ENCODE assay signal across 8 cellular contexts in genomic region chr1:118987431-118988185, GRCh38. TPM values are rescaled to one million over a fixed set of nuclear protein-coding genes. Genes with fewer than 3 reads are reported as not detected.
DNase-seq lines count a peak whose midpoint lies in the region; ATAC-seq and TF ChIP-seq lines count a peak whose summit lies in the region.

No MANE protein-coding gene starts in this region.

- no peak overlapping the region for H4K91ac ChIP-seq in H9 (ENCODE audit: insufficient read length, low read depth, low read length)

- H3K9me3 ChIP-seq in H9 (ENCODE audit: control insufficient read depth, low read depth, low read length) = no peaks in the 10 kb centered on the region

- no peak for ATAC-seq in naive B cell (ENCODE audit: low read depth in 2 of 2)

- H3K4me3 Mint-ChIP-seq in H9 (peak overlapping the region; percentile 46 to 85), naive B cell (peak overlapping the region; percentile 36 to 83 (median 72))
- peak overlapping the region; percentile 66 for H3K4me3 Mint-ChIP-seq in dendritic cell treated with granulocyte-macrophage colony-stimulating factor and Interleukin-4, amounts not matched to agents 40 ng/mL and 50 ng/mL, for 4 days

- intact Hi-C loops in dendritic cell treated with granulocyte-macrophage colony-stimulating factor and Interleukin-4, amounts not matched to agents 40 ng/mL and 50 ng/mL, for 4 days (cut with micrococcal nuclease) = no loop called here

- CTCF ChIA-PET in RWPE1 (lab: Yijun Ruan, JAX) = no interaction called here

- peaks cover 16% of the 10 kb centered on the region for H3K23me2 ChIP-seq in H9 (ENCODE audit: insufficient read length, low read depth, low read length, poor library complexity, severe bottlenecking)

- H3K9me3 Mint-ChIP-seq in H9 (peaks cover 2 to 13% of the 10 kb centered on the region in 2 experiments), naive B cell (peaks cover 0 to 61% (median 36%) of the 10 kb centered on the region in 7 donors)
- no peaks in the 10 kb centered on the region for H3K9me3 Mint-ChIP-seq in dendritic cell treated with granulocyte-macrophage colony-stimulating factor and Interleukin-4, amounts not matched to agents 40 ng/mL and 50 ng/mL, for 4 days

- POLR2A ChIA-PET in RWPE1 (lab: Yijun Ruan, JAX; ENCODE audit: low non-redundant PET) = no interaction called here

- H3K4me1 Mint-ChIP-seq in H9 = peaks cover 63 to 85% of the 10 kb centered on the region in 2 experiments
- H3K4me1 Mint-ChIP-seq in dendritic cell treated with granulocyte-macrophage colony-stimulating factor and Interleukin-4, amounts not matched to agents 40 ng/mL and 50 ng/mL, for 4 days (ENCODE audit: low read depth) = peaks cover 54% of the 10 kb centered on the region
- peaks cover 19 to 54% (median 54%) of the 10 kb centered on the region in 3 donors for H3K4me1 Mint-ChIP-seq in naive B cell

- H4K5ac ChIP-seq in H9 (ENCODE audit: insufficient read length, low read depth, low read length) = no peak overlapping the region

- H3K18ac ChIP-seq in H9 (ENCODE audit: insufficient read length, low read depth, low read length) = no peak overlapping the region

- no peak overlapping the region for H2AK5ac ChIP-seq in H9 (ENCODE audit: insufficient read length, low read length)

- H2BK12ac ChIP-seq in H9 (ENCODE audit: insufficient read length, low read depth, low read length) = no peak overlapping the region

- no CpG with 5 or more reads among the region's 67 CpGs for WGBS in H9 (ENCODE audit: extremely low coverage, insufficient read length, low lambda C conversion rate)

- H2BK120ac ChIP-seq in H9 (ENCODE audit: low read depth, low read length, poor library complexity, severe bottlenecking) = no peak overlapping the region

- H3K14ac ChIP-seq in H9 (ENCODE audit: insufficient read depth, low read length) = no peak overlapping the region; the same call in 1 of the 2 replicates

- no peaks in the 10 kb centered on the region for H3K79me1 ChIP-seq in H9 (ENCODE audit: insufficient read depth, low read depth, low read length, poor library complexity, severe bottlenecking)

- H3K9ac ChIP-seq in H9 (ENCODE audit: extremely low read depth, insufficient read length, low read length) = no peak overlapping the region

- no peaks in the 10 kb centered on the region for H4K20me1 ChIP-seq in H9 (ENCODE audit: control insufficient read depth, insufficient read depth, insufficient read length)

- H2BK5ac ChIP-seq in H9 (ENCODE audit: insufficient read length, low read length) = no peak overlapping the region

- H3K4me1 ChIP-seq in H9 (ENCODE audit: insufficient read depth, low read length) = peaks cover 6% of the 10 kb centered on the region

- H3K27ac Mint-ChIP-seq in H9 = no peak overlapping the region
- H3K27ac Mint-ChIP-seq in dendritic cell treated with granulocyte-macrophage colony-stimulating factor and Interleukin-4, amounts not matched to agents 40 ng/mL and 50 ng/mL, for 4 days = no peak overlapping the region
- H3K27ac Mint-ChIP-seq in naive B cell = peak overlapping the region in 4 of 6 donors; percentile 76 to 92 (median 85)

- DNase-seq in CD1c-positive myeloid dendritic cell (ENCODE audit: extremely low spot score) = peak; percentile 28
- peak; percentile 72 for DNase-seq in H9
- no peak for DNase-seq in naive B cell
- no peak for DNase-seq in OCI-M1 (lab: John Stamatoyannopoulos, UW)
- no peak for DNase-seq in HCEC 1CT
- no peak for DNase-seq in stimulated activated CD4-positive, alpha-beta T cell treated with anti-CD3 and anti-CD28 coated beads, Interleukin-4, amount 100 ng/mL, for 4 hours
- DNase-seq in RWPE1 (ENCODE audit: low spot score) = no peak

- no peak overlapping the region for H2AFZ ChIP-seq in H9 (ENCODE audit: low read length)

- no peak overlapping the region for H2BK20ac ChIP-seq in H9 (ENCODE audit: low read depth, low read length, poor library complexity, severe bottlenecking)

- peaks cover 90% of the 10 kb centered on the region for H3K27me3 ChIP-seq in H9 (ENCODE audit: insufficient read depth, low read length)

- H2BK15ac ChIP-seq in H9 (ENCODE audit: low read depth, low read length) = no peak overlapping the region

- H3K79me2 ChIP-seq in H9 (ENCODE audit: insufficient read depth, low read length) = no peaks in the 10 kb centered on the region

- H3K27ac ChIP-seq in H9 (ENCODE audit: insufficient read length, low read depth, low read length) (no peak overlapping the region), RWPE1 (no peak overlapping the region)

- no peak overlapping the region for H3T11ph ChIP-seq in H9 (ENCODE audit: low read length)

- H3K56ac ChIP-seq in H9 (ENCODE audit: insufficient read length, low read depth, low read length) = no peak overlapping the region

- no peak overlapping the region for H4K8ac ChIP-seq in H9 (replicated peaks; ENCODE audit: insufficient read length, low read depth, low read length)

- H3K27me3 Mint-ChIP-seq in H9 (ENCODE audit: low read depth) (peaks cover 100% of the 10 kb centered on the region), naive B cell (peaks cover 87 to 100% (median 98%) of the 10 kb centered on the region in 3 donors)
- H3K27me3 Mint-ChIP-seq in dendritic cell treated with granulocyte-macrophage colony-stimulating factor and Interleukin-4, amounts not matched to agents 40 ng/mL and 50 ng/mL, for 4 days = peaks cover 99% of the 10 kb centered on the region

- peak overlapping the region; percentile 67 for H3K4me2 ChIP-seq in H9 (ENCODE audit: insufficient read depth, insufficient read length, low read length)

- H3K23ac ChIP-seq in H9 (ENCODE audit: insufficient read length, low read depth, low read length) = no peak overlapping the region

- H3K36me3 Mint-ChIP-seq in H9 (ENCODE audit: insufficient read depth in 1 of 3, low read depth in 3 of 3) (peaks cover 0 to 3% (median 2%) of the 10 kb centered on the region in 3 experiments; a peak in 1 of 7 replicates), naive B cell (peaks cover 13 to 48% of the 10 kb centered on the region in 2 donors)
- H3K36me3 Mint-ChIP-seq in dendritic cell treated with granulocyte-macrophage colony-stimulating factor and Interleukin-4, amounts not matched to agents 40 ng/mL and 50 ng/mL, for 4 days (ENCODE audit: low read depth) = no peaks in the 10 kb centered on the region

- no peak overlapping the region for H3K4ac ChIP-seq in H9 (ENCODE audit: low read depth, low read length)

- TF ChIP-seq CTCF in H9 (conservative IDR thresholded peaks at IDR 0.05) = no peak
- TF ChIP-seq CTCF in RWPE1 (conservative IDR thresholded peaks at IDR 0.05; ENCODE audit: low read depth) = no peak

RNA-seq across cellular contexts. Expression of gene TBX15, which starts 0.5 kb away (rescaled TPM):
- 0.07 TPM in 1 of 2 replicates, not detected in the other for total RNA-seq in H9 (2021)
- polyA plus RNA-seq in naive B cell (ENCODE audit: low read depth in 6 of 6) = not detected

Comparison
In these comparisons a context has a peak if more than half of its experiments do, and no peak if none do; other contexts are left out.
1. DNase-seq: peak in CD1c-positive myeloid dendritic cell (single experiment) and H9 (single experiment); none in naive B cell (single experiment), OCI-M1 (single experiment), HCEC 1CT (single experiment), stimulated activated CD4-positive, alpha-beta T cell treated with anti-CD3 and anti-CD28 coated beads, Interleukin-4, amount 100 ng/mL, for 4 hours (0 of 2) and RWPE1 (single experiment).
2. H3K27ac Mint-ChIP-seq: peak in naive B cell (4 of 6); none in H9 (0 of 3) and dendritic cell treated with granulocyte-macrophage colony-stimulating factor and Interleukin-4, amounts not matched to agents 40 ng/mL and 50 ng/mL, for 4 days (single experiment).
3. Peak in every context shown above with its lines, with median percentiles within 50 percentile points of each other: H3K4me3 Mint-ChIP-seq.